In genomic region chr2:222864296-222864695, GRCh38 we compare ENCODE assay signal across 12 cellular contexts. TPM values are rescaled to one million over a fixed set of nuclear protein-coding genes. Genes with fewer than 3 reads are reported as not detected.
DNase-seq lines count a peak whose midpoint lies in the region; ATAC-seq and TF ChIP-seq lines count a peak whose summit lies in the region.
"Had no signal": no experiment of that assay in that cellular context is flagged by ENCODE, and none has a peak within 500 bp of the region (broad histone marks: within the 10 kb centered on the region; RNA-seq: fewer than 3 reads in every experiment).

No MANE protein-coding gene starts in this region.

- no peak for ATAC-seq in GM18858 (IDR thresholded peaks at IDR 0.05; ENCODE audit: unreplicated experiment)
- no peak for ATAC-seq in activated T-helper 17 cell treated with anti-CD3 and anti-CD28 coated beads, Interleukin-2, amount 50 U/mL, for 72 hours (replicated peaks)

- no peaks in the 10 kb centered on the region for H3K36me3 ChIP-seq in breast epithelium
- H3K36me3 ChIP-seq: HAP-1 had no signal

- H3K4me1 ChIP-seq in breast epithelium = peaks cover 0 to 15% of the 10 kb centered on the region in 2 donors

- intact Hi-C loops in MCF 10A (cut with micrococcal nuclease) (loop anchor here (5.0 kb wide), 1 partner anchor 37 kb away; no protein-coding TSS in a partner anchor), breast epithelium (cut with DNase I; ENCODE audit: low total_unique reads) (no loop called here)

- peaks cover 10% of the 10 kb centered on the region for H3K36me3 Mint-ChIP-seq in MCF 10A (ENCODE audit: insufficient read depth, unreplicated experiment)
- no peaks in the 10 kb centered on the region for H3K36me3 Mint-ChIP-seq in activated T-helper 17 cell treated with anti-CD3 and anti-CD28 coated beads, Interleukin-2, amount 50 U/mL, for 72 hours (ENCODE audit: low read depth)

- H3K4me3 ChIP-seq in breast epithelium = no peak overlapping the region
- H3K4me3 ChIP-seq: HAP-1, testis had no signal

- no peaks in the 10 kb centered on the region for H3K9me3 ChIP-seq in breast epithelium
- H3K9me3 ChIP-seq: HAP-1, testis had no signal

- TF ChIP-seq POLR2A in breast epithelium (IDR thresholded peaks at IDR 0.05) = no peak

- no peak for TF ChIP-seq CTCF in MCF 10A (IDR thresholded peaks at IDR 0.05; ENCODE audit: unreplicated experiment)
- TF ChIP-seq CTCF in breast epithelium (IDR thresholded peaks at IDR 0.05) = no peak

- POLR2A ChIA-PET in MCF 10A (lab: Yijun Ruan, JAX) = interaction anchor here (0.8 to 11.5 kb wide), 14 partner anchors 8 to 156 kb away, joined by 3 to 240 read pairs (median 14); no protein-coding TSS in a partner anchor

- H3K27me3 ChIP-seq in breast epithelium = no peaks in the 10 kb centered on the region
- H3K27me3 ChIP-seq: testis had no signal

- H3K27ac Mint-ChIP-seq in MCF 10A (ENCODE audit: low read depth, unreplicated experiment) = no peak overlapping the region
- H3K27ac Mint-ChIP-seq in activated T-helper 17 cell treated with anti-CD3 and anti-CD28 coated beads, Interleukin-2, amount 50 U/mL, for 72 hours = no peak overlapping the region
- H3K27ac Mint-ChIP-seq: activated CD4-positive, alpha-beta T cell treated with anti-CD3 and anti-CD28 coated beads, Interleukin-2, amount 10 ng/mL, durations not matched to agents 24 days and 14 days had no signal

- in situ Hi-C loops in SK-MEL-5 (cut with HindIII; ENCODE audit: low pct_unique_long_range_greater_than_20kb, low sequenced_read_pairs) = no loop called here

- CTCF ChIA-PET in MCF 10A (lab: Yijun Ruan, JAX) = interaction anchor here (0.6 to 5.5 kb wide), 9 partner anchors 16 to 174 kb away, joined by 3 to 57 read pairs (median 9); no protein-coding TSS in a partner anchor

- H3K27ac ChIP-seq in breast epithelium (no peak overlapping the region), substantia nigra (ENCODE audit: low read depth, low read length, poor library complexity, severe bottlenecking) (peak overlapping the region; percentile 22)
- H3K27ac ChIP-seq: testis had no signal

- no TSS peak for BruUV-seq in MCF 10A (replicated peaks; lab: Mats Ljungman, UMichigan)

- peak; percentile 75 for DNase-seq in MCF 10A (ENCODE audit: unreplicated experiment)
- DNase-seq in breast epithelium (ENCODE audit: low spot score in 2 of 2) = no peak
- peak; percentile 71 for DNase-seq in SK-MEL-5 (ENCODE audit: low read depth, low spot score)
- peak; percentile 43 for DNase-seq in hepatic stellate cell (ENCODE audit: low spot score)
- no peak for DNase-seq in substantia nigra (lab: John Stamatoyannopoulos, UW)
- no peak for DNase-seq in activated effector memory CD4-positive, alpha-beta T cell treated with Interleukin-2 at 50 U/mL for 16 hours
- DNase-seq: activated CD4-positive, alpha-beta T cell treated with anti-CD3 and anti-CD28 coated beads, Interleukin-2, amount 10 ng/mL, durations not matched to agents 24 days and 14 days; NCI-H774; testis had no signal

- H3K4me1 Mint-ChIP-seq in MCF 10A (ENCODE audit: insufficient read depth, unreplicated experiment) = peaks cover 21% of the 10 kb centered on the region
- H3K4me1 Mint-ChIP-seq in activated T-helper 17 cell treated with anti-CD3 and anti-CD28 coated beads, Interleukin-2, amount 50 U/mL, for 72 hours = peaks cover 11% of the 10 kb centered on the region

- H3K4me3 Mint-ChIP-seq in MCF 10A (ENCODE audit: unreplicated experiment) = no peak overlapping the region
- no peak overlapping the region for H3K4me3 Mint-ChIP-seq in activated T-helper 17 cell treated with anti-CD3 and anti-CD28 coated beads, Interleukin-2, amount 50 U/mL, for 72 hours
- H3K4me3 Mint-ChIP-seq: activated CD4-positive, alpha-beta T cell treated with anti-CD3 and anti-CD28 coated beads, Interleukin-2, amount 10 ng/mL, durations not matched to agents 24 days and 14 days had no signal

- H3K27me3 Mint-ChIP-seq in MCF 10A (ENCODE audit: insufficient read depth, unreplicated experiment) = no peaks in the 10 kb centered on the region
- H3K27me3 Mint-ChIP-seq in activated T-helper 17 cell treated with anti-CD3 and anti-CD28 coated beads, Interleukin-2, amount 50 U/mL, for 72 hours = no peaks in the 10 kb centered on the region

- no peaks in the 10 kb centered on the region for H3K9me3 Mint-ChIP-seq in MCF 10A (ENCODE audit: unreplicated experiment)
- no peaks in the 10 kb centered on the region for H3K9me3 Mint-ChIP-seq in activated T-helper 17 cell treated with anti-CD3 and anti-CD28 coated beads, Interleukin-2, amount 50 U/mL, for 72 hours
- H3K9me3 Mint-ChIP-seq: activated CD4-positive, alpha-beta T cell treated with anti-CD3 and anti-CD28 coated beads, Interleukin-2, amount 10 ng/mL, durations not matched to agents 24 days and 14 days had no signal

RNA-seq across cellular contexts. Expression of gene ACSL3, which starts 3.5 kb away (rescaled TPM):
- 183 and 203 TPM in 2 replicates for total RNA-seq in MCF 10A (2022)
- total RNA-seq in breast epithelium = 100 to 1,000 TPM in 1 of 3 donors, 10 to 100 TPM in 2; 50.9 to 115 (median 74.4) TPM
- 1,114 and 1,151 TPM in 2 replicates for total RNA-seq in SK-MEL-5 (2014; rRNA removed; shearing (Covaris generic))
- 490 and 525 TPM in 2 replicates for polyA plus RNA-seq in SK-MEL-5 (2015; cell fraction: cytosol; rRNA removed)
- polyA plus RNA-seq in SK-MEL-5 (2015; cell fraction: nucleus; rRNA removed) = 203 and 204 TPM in 2 replicates
- 10 to 100 TPM; 12.9 to 32.6 TPM for total RNA-seq in activated T-helper 17 cell treated with anti-CD3 and anti-CD28 coated beads, Interleukin-2, amount 50 U/mL, for 72 hours

Comparison
In these comparisons a context has a peak if more than half of its experiments do, and no peak if none do; other contexts are left out.
1. DNase-seq: peak in MCF 10A (single experiment), SK-MEL-5 (single experiment) and hepatic stellate cell (single experiment); none in breast epithelium (0 of 2), substantia nigra (0 of 49) and activated effector memory CD4-positive, alpha-beta T cell treated with Interleukin-2 at 50 U/mL for 16 hours (single experiment).